2 cellular contexts compared by ENCODE assay signal in the genomic region with DNA sequence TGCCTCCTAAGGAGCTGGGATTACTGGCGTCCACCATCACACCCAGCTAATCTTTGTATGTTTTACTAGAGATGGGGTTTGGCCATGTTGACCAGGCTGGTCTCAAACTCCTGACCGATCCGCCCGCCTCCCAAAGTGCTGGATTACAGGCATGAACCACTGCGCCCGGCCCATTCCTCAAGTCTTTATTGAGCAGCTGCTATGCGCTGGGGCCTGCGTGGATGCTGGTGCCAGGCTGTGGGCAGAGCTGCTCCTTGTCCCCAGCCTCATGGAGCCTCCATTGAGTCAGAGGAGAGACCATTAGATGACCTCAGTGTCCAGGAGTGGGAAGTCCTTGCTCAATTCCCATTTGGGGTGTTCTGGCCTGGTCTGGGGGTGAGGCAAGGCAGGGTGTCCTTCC.
TF ChIP-seq lines count a peak whose summit lies in the region.

No MANE protein-coding gene starts in this region.

TF ChIP-seq in liver, 16 proteins besides CTCF, POLR2A, EP300 and RAD21:
- TF ChIP-seq GABPA (IDR thresholded peaks at IDR 0.05 in 1 of 2, conservative IDR thresholded peaks at IDR 0.05 in 1 of 2): no peak
- no peak for TF ChIP-seq EGR1 (IDR thresholded peaks at IDR 0.05; ENCODE audit: low read depth in 2 of 2)
- TF ChIP-seq NR2F2 (IDR thresholded peaks at IDR 0.05): no peak
- no peak for TF ChIP-seq HNF4G (IDR thresholded peaks at IDR 0.05)
- TF ChIP-seq JUND (IDR thresholded peaks at IDR 0.05): no peak
- no peak for TF ChIP-seq TAF1 (conservative IDR thresholded peaks at IDR 0.05)
- TF ChIP-seq, protein P1, sequence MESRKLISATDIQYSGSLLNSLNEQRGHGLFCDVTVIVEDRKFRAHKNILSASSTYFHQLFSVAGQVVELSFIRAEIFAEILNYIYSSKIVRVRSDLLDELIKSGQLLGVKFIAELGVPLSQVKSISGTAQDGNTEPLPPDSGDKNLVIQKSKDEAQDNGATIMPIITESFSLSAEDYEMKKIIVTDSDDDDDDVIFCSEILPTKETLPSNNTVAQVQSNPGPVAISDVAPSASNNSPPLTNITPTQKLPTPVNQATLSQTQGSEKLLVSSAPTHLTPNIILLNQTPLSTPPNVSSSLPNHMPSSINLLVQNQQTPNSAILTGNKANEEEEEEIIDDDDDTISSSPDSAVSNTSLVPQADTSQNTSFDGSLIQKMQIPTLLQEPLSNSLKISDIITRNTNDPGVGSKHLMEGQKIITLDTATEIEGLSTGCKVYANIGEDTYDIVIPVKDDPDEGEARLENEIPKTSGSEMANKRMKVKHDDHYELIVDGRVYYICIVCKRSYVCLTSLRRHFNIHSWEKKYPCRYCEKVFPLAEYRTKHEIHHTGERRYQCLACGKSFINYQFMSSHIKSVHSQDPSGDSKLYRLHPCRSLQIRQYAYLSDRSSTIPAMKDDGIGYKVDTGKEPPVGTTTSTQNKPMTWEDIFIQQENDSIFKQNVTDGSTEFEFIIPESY (IDR thresholded peaks at IDR 0.05): no peak
- TF ChIP-seq FOXA1 (IDR thresholded peaks at IDR 0.05): no peak
- TF ChIP-seq, protein P2, sequence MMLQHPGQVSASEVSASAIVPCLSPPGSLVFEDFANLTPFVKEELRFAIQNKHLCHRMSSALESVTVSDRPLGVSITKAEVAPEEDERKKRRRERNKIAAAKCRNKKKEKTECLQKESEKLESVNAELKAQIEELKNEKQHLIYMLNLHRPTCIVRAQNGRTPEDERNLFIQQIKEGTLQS (IDR thresholded peaks at IDR 0.05): no peak
- no peak for TF ChIP-seq RXRA (IDR thresholded peaks at IDR 0.05)
- TF ChIP-seq HNF4A (conservative IDR thresholded peaks at IDR 0.05): no peak
- TF ChIP-seq YY1 (IDR thresholded peaks at IDR 0.05): no peak

TF ChIP-seq in HepG2, 621 proteins besides CTCF, POLR2A, EP300 and RAD21:
- TF ChIP-seq ZNF343 (CRISPR knock-in tag; IDR thresholded peaks at IDR 0.05) (no peak), ZNF235 (CRISPR knock-in tag; IDR thresholded peaks at IDR 0.05; ENCODE audit: borderline replicate concordance) (no peak), RXRB (CRISPR knock-in tag; IDR thresholded peaks at IDR 0.05; ENCODE audit: borderline replicate concordance) (no peak), AGO2 (optimal IDR thresholded peaks at IDR 0.05; ENCODE audit: low read depth, low read length) (no peak), ZNF7 (CRISPR knock-in tag; IDR thresholded peaks at IDR 0.05) (no peak), CEBPG (CRISPR knock-in tag; IDR thresholded peaks at IDR 0.05) (no peak), TEAD3 (CRISPR knock-in tag; optimal IDR thresholded peaks at IDR 0.05; ENCODE audit: borderline replicate concordance) (no peak), ZNF549 (CRISPR knock-in tag; IDR thresholded peaks at IDR 0.05) (no peak), HNRNPH1 (optimal IDR thresholded peaks at IDR 0.05; ENCODE audit: low read depth, low read length) (no peak), MAFK (conservative IDR thresholded peaks at IDR 0.05 in 1 of 2, IDR thresholded peaks at IDR 0.05 in 1 of 2; ENCODE audit: low read length in 2 of 2) (no peak), ZNF329 (CRISPR knock-in tag; IDR thresholded peaks at IDR 0.05; ENCODE audit: low read depth) (no peak), HMG20A (CRISPR knock-in tag; IDR thresholded peaks at IDR 0.05; ENCODE audit: borderline replicate concordance) (no peak), ZNF615 (CRISPR knock-in tag; IDR thresholded peaks at IDR 0.05; ENCODE audit: borderline replicate concordance) (no peak), ZNF839 (CRISPR knock-in tag; IDR thresholded peaks at IDR 0.05; ENCODE audit: borderline replicate concordance) (no peak)
- TF ChIP-seq, protein P3, sequence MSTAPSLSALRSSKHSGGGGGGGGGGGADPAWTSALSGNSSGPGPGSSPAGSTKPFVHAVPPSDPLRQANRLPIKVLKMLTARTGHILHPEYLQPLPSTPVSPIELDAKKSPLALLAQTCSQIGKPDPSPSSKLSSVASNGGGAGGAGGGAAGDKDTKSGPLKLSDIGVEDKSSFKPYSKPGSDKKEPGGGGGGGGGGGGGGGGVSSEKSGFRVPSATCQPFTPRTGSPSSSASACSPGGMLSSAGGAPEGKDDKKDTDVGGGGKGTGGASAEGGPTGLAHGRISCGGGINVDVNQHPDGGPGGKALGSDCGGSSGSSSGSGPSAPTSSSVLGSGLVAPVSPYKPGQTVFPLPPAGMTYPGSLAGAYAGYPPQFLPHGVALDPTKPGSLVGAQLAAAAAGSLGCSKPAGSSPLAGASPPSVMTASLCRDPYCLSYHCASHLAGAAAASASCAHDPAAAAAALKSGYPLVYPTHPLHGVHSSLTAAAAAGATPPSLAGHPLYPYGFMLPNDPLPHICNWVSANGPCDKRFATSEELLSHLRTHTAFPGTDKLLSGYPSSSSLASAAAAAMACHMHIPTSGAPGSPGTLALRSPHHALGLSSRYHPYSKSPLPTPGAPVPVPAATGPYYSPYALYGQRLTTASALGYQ (CRISPR knock-in tag; IDR thresholded peaks at IDR 0.05): no peak
- TF ChIP-seq, protein P4, sequence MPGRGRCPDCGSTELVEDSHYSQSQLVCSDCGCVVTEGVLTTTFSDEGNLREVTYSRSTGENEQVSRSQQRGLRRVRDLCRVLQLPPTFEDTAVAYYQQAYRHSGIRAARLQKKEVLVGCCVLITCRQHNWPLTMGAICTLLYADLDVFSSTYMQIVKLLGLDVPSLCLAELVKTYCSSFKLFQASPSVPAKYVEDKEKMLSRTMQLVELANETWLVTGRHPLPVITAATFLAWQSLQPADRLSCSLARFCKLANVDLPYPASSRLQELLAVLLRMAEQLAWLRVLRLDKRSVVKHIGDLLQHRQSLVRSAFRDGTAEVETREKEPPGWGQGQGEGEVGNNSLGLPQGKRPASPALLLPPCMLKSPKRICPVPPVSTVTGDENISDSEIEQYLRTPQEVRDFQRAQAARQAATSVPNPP (CRISPR knock-in tag; IDR thresholded peaks at IDR 0.05): no peak
